In genomic region chr5:67182406-67182805, GRCh38 we compare ENCODE assay signal across 9 cellular contexts. TPM values are rescaled to one million over a fixed set of nuclear protein-coding genes. Genes with fewer than 3 reads are reported as not detected.
DNase-seq lines count a peak whose midpoint lies in the region; ATAC-seq and TF ChIP-seq lines count a peak whose summit lies in the region.
"Had no signal": no experiment of that assay in that cellular context is flagged by ENCODE, and none has a peak within 500 bp of the region (broad histone marks: within the 10 kb centered on the region; RNA-seq: fewer than 3 reads in every experiment).

No MANE protein-coding gene starts in this region.

- H3K36me3 ChIP-seq in adipocyte (ENCODE audit: control insufficient read depth, insufficient read depth, low read length, severe bottlenecking) = no peaks in the 10 kb centered on the region
- no peaks in the 10 kb centered on the region for H3K36me3 ChIP-seq in iPS DF 6.9 (ENCODE audit: control insufficient read depth, insufficient read depth, low read length)
- H3K36me3 ChIP-seq in smooth muscle cell (ENCODE audit: low read depth) = no peaks in the 10 kb centered on the region
- no peaks in the 10 kb centered on the region for H3K36me3 ChIP-seq in MM.1S (replicated peaks; ENCODE audit: insufficient read depth, low read length)

- H4K20me1 ChIP-seq in smooth muscle cell (ENCODE audit: low read depth) (no peaks in the 10 kb centered on the region), MM.1S (ENCODE audit: insufficient read depth, low read length) (no peaks in the 10 kb centered on the region)

- no peaks in the 10 kb centered on the region for H3K79me2 ChIP-seq in smooth muscle cell (ENCODE audit: low read depth)
- H3K79me2 ChIP-seq in MM.1S (ENCODE audit: low read length) = no peaks in the 10 kb centered on the region

- POLR2A ChIA-PET in HEK293T (lab: Yijun Ruan, JAX) = no interaction called here

- H2AFZ ChIP-seq in smooth muscle cell (ENCODE audit: low read depth) = peak overlapping the region; percentile 68
- H2AFZ ChIP-seq in MM.1S (ENCODE audit: low read length) = no peak overlapping the region

- CTCF ChIA-PET in HEK293T (lab: Yijun Ruan, JAX) = interaction anchor here (0.6 kb wide), 1 partner anchor 660 kb away, joined by 3 read pairs; no protein-coding TSS in a partner anchor

- H3K9ac ChIP-seq in adipocyte (ENCODE audit: low read length) (no peak overlapping the region), smooth muscle cell (ENCODE audit: low read depth) (no peak overlapping the region), MM.1S (ENCODE audit: low read length) (no peak overlapping the region)

- peaks cover 5% of the 10 kb centered on the region for H3K4me1 ChIP-seq in adipocyte (ENCODE audit: control insufficient read depth, insufficient read depth, low read length)
- no peaks in the 10 kb centered on the region for H3K4me1 ChIP-seq in iPS DF 6.9 (ENCODE audit: control insufficient read depth, insufficient read depth, low read length)
- peaks cover 7% of the 10 kb centered on the region for H3K4me1 ChIP-seq in smooth muscle cell (ENCODE audit: low read depth)
- H3K4me1 ChIP-seq in MM.1S (ENCODE audit: low read length) = no peaks in the 10 kb centered on the region

- DNase-seq in HEK293T (ENCODE audit: extremely low spot score) (peak; percentile 29), adipocyte (ENCODE audit: low read depth) (peak; percentile 72), iPS DF 6.9 (ENCODE audit: low read depth, low spot score) (peak; percentile 27), smooth muscle cell (lab: John Stamatoyannopoulos, UW; ENCODE audit: unreplicated experiment) (peak; percentile 21), MM.1S (no peak), NCI-H2107 (lab: John Stamatoyannopoulos, UW) (no peak)
- no peak for DNase-seq in activated CD4-positive, alpha-beta T cell treated with anti-CD3 and anti-CD28 coated beads, Interleukin-2, amount 50 U/mL, for 4 hours

- H3K9me2 ChIP-seq in MM.1S (replicated peaks; ENCODE audit: insufficient read depth, low read length) = no peaks in the 10 kb centered on the region

- TF ChIP-seq CTCF in smooth muscle cell (IDR thresholded peaks at IDR 0.05; ENCODE audit: borderline replicate concordance, insufficient read depth, poor library complexity, severe bottlenecking) (no peak), MM.1S (IDR thresholded peaks at IDR 0.05; ENCODE audit: low read length) (no peak)

- no CpG with 5 or more reads among the region's 6 CpGs for WGBS in iPS DF 6.9 (ENCODE audit: insufficient coverage, insufficient read length)
- 6% methylated on average over 6 of the region's 6 CpGs for WGBS in smooth muscle cell (ENCODE audit: low lambda C conversion rate)

- H3K9me3 ChIP-seq in adipocyte (ENCODE audit: control insufficient read depth, low read length) (no peaks in the 10 kb centered on the region), iPS DF 6.9 (ENCODE audit: control insufficient read depth, insufficient read depth, low read length) (no peaks in the 10 kb centered on the region), smooth muscle cell (replicated peaks; ENCODE audit: low read depth) (no peaks in the 10 kb centered on the region), MM.1S (replicated peaks; ENCODE audit: insufficient read depth, low read length) (no peaks in the 10 kb centered on the region)

- H3F3A ChIP-seq in smooth muscle cell (ENCODE audit: low read depth) = peaks cover 5% of the 10 kb centered on the region
- no peaks in the 10 kb centered on the region for H3F3A ChIP-seq in MM.1S (ENCODE audit: insufficient read depth, low read length)

- H3K27ac ChIP-seq in iPS DF 6.9 (ENCODE audit: low read length) = no peak overlapping the region
- H3K27ac ChIP-seq in smooth muscle cell (ENCODE audit: low read depth) = peak overlapping the region; percentile 62
- H3K27ac ChIP-seq in MM.1S (ENCODE audit: low read length) = no peak overlapping the region

- H3K27me3 ChIP-seq in adipocyte (replicated peaks; ENCODE audit: control insufficient read depth, insufficient read depth, low read length) (no peaks in the 10 kb centered on the region), iPS DF 6.9 (ENCODE audit: control insufficient read depth, insufficient read depth, low read length) (no peaks in the 10 kb centered on the region), smooth muscle cell (ENCODE audit: low read depth) (no peaks in the 10 kb centered on the region), MM.1S (replicated peaks; ENCODE audit: insufficient read depth, low read length) (no peaks in the 10 kb centered on the region)

- H3K4me2 ChIP-seq in smooth muscle cell (peak overlapping the region; percentile 49), MM.1S (ENCODE audit: low read depth, low read length) (no peak overlapping the region)

- H3K4me3 ChIP-seq in adipocyte (ENCODE audit: low read length) (no peak overlapping the region), iPS DF 6.9 (ENCODE audit: low read length) (no peak overlapping the region), smooth muscle cell (no peak overlapping the region), MM.1S (ENCODE audit: low read length) (no peak overlapping the region)

- no peak for ATAC-seq in HG03521 (IDR thresholded peaks at IDR 0.05; ENCODE audit: unreplicated experiment)

TF ChIP-seq in HEK293T, 16 proteins besides CTCF, POLR2A, EP300 and RAD21:
- TF ChIP-seq ZNF384 (IDR thresholded peaks at IDR 0.05) (no peak), BHLHE40 (IDR thresholded peaks at IDR 0.05; ENCODE audit: borderline replicate concordance) (no peak), NFRKB (IDR thresholded peaks at IDR 0.05) (no peak), ELF4 (IDR thresholded peaks at IDR 0.05) (no peak), ARNT (IDR thresholded peaks at IDR 0.05) (no peak), FOXK2 (IDR thresholded peaks at IDR 0.05) (no peak), FOXA1 (IDR thresholded peaks at IDR 0.05) (no peak), TARDBP (IDR thresholded peaks at IDR 0.05) (no peak), CTBP1 (IDR thresholded peaks at IDR 0.05; ENCODE audit: borderline replicate concordance) (no peak), SUZ12 (IDR thresholded peaks at IDR 0.05) (no peak), SP1 (IDR thresholded peaks at IDR 0.05) (no peak), HDGF (IDR thresholded peaks at IDR 0.05; ENCODE audit: borderline replicate concordance) (no peak), FOXM1 (IDR thresholded peaks at IDR 0.05; ENCODE audit: borderline replicate concordance) (no peak), PKNOX1 (IDR thresholded peaks at IDR 0.05) (no peak), LEF1 (IDR thresholded peaks at IDR 0.05; ENCODE audit: borderline replicate concordance) (no peak), L3MBTL2 (conservative IDR thresholded peaks at IDR 0.05) (no peak)

RNA-seq across cellular contexts. Expression of gene CD180, which starts 14.2 kb away (rescaled TPM):
- not detected in 2 replicates for total RNA-seq in smooth muscle cell
- polyA plus RNA-seq in smooth muscle cell = not detected in 2 replicates
- total RNA-seq: activated CD8-positive, alpha-beta memory T cell treated with anti-CD3 and anti-CD28 coated beads for 36 hours had no signal

Comparison
In these comparisons a context has a peak if more than half of its experiments do, and no peak if none do; other contexts are left out.
1. DNase-seq: peak in HEK293T (single experiment), adipocyte (single experiment), iPS DF 6.9 (single experiment) and smooth muscle cell (single experiment); none in MM.1S (single experiment), activated CD4-positive, alpha-beta T cell treated with anti-CD3 and anti-CD28 coated beads, Interleukin-2, amount 50 U/mL, for 4 hours (0 of 2) and NCI-H2107 (single experiment).